In genomic region chr9:35603986-35604577, GRCh38 we compare ENCODE assay signal across 8 cellular contexts. TPM values are rescaled to one million over a fixed set of nuclear protein-coding genes. Genes with fewer than 3 reads are reported as not detected.
DNase-seq lines count a peak whose midpoint lies in the region; ATAC-seq and TF ChIP-seq lines count a peak whose summit lies in the region.

No MANE protein-coding gene starts in this region.

- H3K4me3 ChIP-seq in right atrium auricular region (peak overlapping the region; percentile 74 to 80), psoas muscle (peak overlapping the region; percentile 87), uterus (peak overlapping the region; percentile 65 to 95)

- H3K4me1 Mint-ChIP-seq in T-helper 17 cell: peaks cover 30% of the 10 kb centered on the region

- peak overlapping the region; percentile 100 for H3K4me3 Mint-ChIP-seq in T-helper 17 cell

- H3K4me1 ChIP-seq in right atrium auricular region (peaks cover 0 to 26% of the 10 kb centered on the region in 2 donors), psoas muscle (peaks cover 37% of the 10 kb centered on the region), uterus (no peaks in the 10 kb centered on the region)

- H3K9me3 ChIP-seq in T-helper 17 cell (ENCODE audit: control insufficient read depth, low read length, poor library complexity, severe bottlenecking): no peaks in the 10 kb centered on the region
- no peaks in the 10 kb centered on the region for H3K9me3 ChIP-seq in right atrium auricular region
- H3K9me3 ChIP-seq in psoas muscle: no peaks in the 10 kb centered on the region
- no peaks in the 10 kb centered on the region for H3K9me3 ChIP-seq in uterus

- 0 to 1% (median 0%) methylated on average over 41 of the region's 41 CpGs for WGBS in psoas muscle, 3 donors

- ATAC-seq in HG02885 (IDR thresholded peaks at IDR 0.05; ENCODE audit: poor library complexity, unreplicated experiment) (peak; percentile 88), T-helper 17 cell (peak; percentile 91), psoas muscle (peak; percentile 88 to 94 (median 92))

- peak; percentile 61 for TF ChIP-seq POLR2A in GM15510 (IDR thresholded peaks at IDR 0.05; ENCODE audit: borderline replicate concordance, extremely low read depth, insufficient read length)
- peak; percentile 75 to 90 for TF ChIP-seq POLR2A in uterus (IDR thresholded peaks at IDR 0.05)

- DNase-seq in NCI-H1694 (lab: John Stamatoyannopoulos, UW) (peak; percentile 99), T-helper 17 cell (peak; percentile 98 to 99 (median 99)), anterior cingulate cortex (lab: John Stamatoyannopoulos, UW) (peak; percentile 89 to 100 (median 99)), right atrium auricular region (ENCODE audit: low spot score) (peak; percentile 100), psoas muscle (peak; percentile 100), uterus (peak; percentile 99)

- no peaks in the 10 kb centered on the region for H3K27me3 ChIP-seq in right atrium auricular region
- no peaks in the 10 kb centered on the region for H3K27me3 ChIP-seq in psoas muscle (ENCODE audit: insufficient read depth in 3 of 3, low read length in 2 of 3)
- no peaks in the 10 kb centered on the region for H3K27me3 ChIP-seq in uterus

- H3K27ac ChIP-seq in right atrium auricular region (peak overlapping the region; percentile 92 to 98), psoas muscle (peak overlapping the region; percentile 95), uterus (peak overlapping the region; percentile 92 to 94)

- TF ChIP-seq CTCF in right atrium auricular region (IDR thresholded peaks at IDR 0.05) (peak; percentile 90 to 97), psoas muscle (IDR thresholded peaks at IDR 0.05) (peak; percentile 97), uterus (IDR thresholded peaks at IDR 0.05) (peak; percentile 88 to 98 (median 96))

- peaks cover 19% of the 10 kb centered on the region for H3K36me3 ChIP-seq in right atrium auricular region
- H3K36me3 ChIP-seq in psoas muscle (ENCODE audit: insufficient read depth in 1 of 2, low read depth in 1 of 2): peaks cover 9 to 25% of the 10 kb centered on the region in 2 donors
- H3K36me3 ChIP-seq in uterus: no peaks in the 10 kb centered on the region

- H3K36me3 Mint-ChIP-seq in T-helper 17 cell (ENCODE audit: low read depth): peaks cover 5% of the 10 kb centered on the region

- intact Hi-C loops in psoas muscle (cut with DNase I): loop anchor here (5.0 to 10.0 kb wide), 5 partner anchors 37 to 122 kb away; no protein-coding TSS in a partner anchor
- intact Hi-C loops in uterus (cut with DNase I; ENCODE audit: low total_unique reads): no loop called here

- H3K27me3 Mint-ChIP-seq in T-helper 17 cell: no peaks in the 10 kb centered on the region

- H3K27ac Mint-ChIP-seq in T-helper 17 cell: peak overlapping the region; percentile 99

RNA-seq across cellular contexts. Expression of gene TESK1, which starts 1.0 kb away (rescaled TPM):
- total RNA-seq in T-helper 17 cell (10 to 100 TPM; 31.7 to 31.9 TPM), right atrium auricular region (10 to 100 TPM; 16.5 to 28.0 TPM), psoas muscle (10 to 100 TPM; 44.4 to 81.0 (median 56.8) TPM), uterus (10 to 100 TPM in 3 of 4 donors, 1 to 10 TPM in 1; 2.0 to 59.7 (median 15.5) TPM)
- 10 to 100 TPM; 59.4 to 73.6 (median 70.7) TPM for polyA plus RNA-seq in psoas muscle

RNA-seq across cellular contexts. Expression of gene CD72, which starts 14.1 kb away (rescaled TPM):
- total RNA-seq in T-helper 17 cell (1 to 10 TPM; 3.5 to 8.1 TPM), right atrium auricular region (1 to 10 TPM in 1 of 2 donors, under 1 TPM in 1; 0.79 to 1.3 TPM), psoas muscle (under 1 TPM; 0.57 to 0.71 (median 0.64) TPM), uterus (1 to 10 TPM in 2 of 4 donors, not detected in 2; 2.8 to 3.0 TPM)
- polyA plus RNA-seq in psoas muscle: 1 to 10 TPM in 1 of 3 donors, under 1 TPM in 2; 0.46 to 1.2 (median 0.68) TPM

RNA-seq across cellular contexts. Expression of gene SIT1, which starts 46.6 kb away (rescaled TPM):
- total RNA-seq in T-helper 17 cell (10 to 100 TPM; 33.9 to 48.9 TPM), right atrium auricular region (under 1 TPM in 1 of 2 donors, not detected in 1; 0.55 TPM), psoas muscle (under 1 TPM; 0.23 to 0.34 (median 0.28) TPM), uterus (under 1 TPM in 2 of 4 donors, not detected in 2; 0.21 to 0.51 TPM)
- polyA plus RNA-seq in psoas muscle: under 1 TPM in 2 of 3 donors, not detected in 1; 0.08 to 0.10 TPM

RNA-seq across cellular contexts. Expression of gene RMRP, which starts 53.7 kb away (rescaled TPM):
- over 10,000 TPM in 1 of 2 donors, 1,000 to 10,000 TPM in 1; 7,466 to 10,512 TPM for total RNA-seq in T-helper 17 cell
- total RNA-seq in right atrium auricular region: 100 to 1,000 TPM in 1 of 2 donors, not detected in 1; 431 TPM
- total RNA-seq in psoas muscle: over 10,000 TPM in 1 of 4 donors, 1,000 to 10,000 TPM in 3; 3,787 to 10,280 (median 6,744) TPM
- polyA plus RNA-seq in psoas muscle: 10 to 100 TPM in 1 of 3 donors, not detected in 2; 26.8 TPM
- over 10,000 TPM in 2 of 4 donors, 1,000 to 10,000 TPM in 2; 2,632 to 57,722 (median 9,015) TPM for total RNA-seq in uterus

RNA-seq across cellular contexts. Expression of gene CCDC107, which starts 54.0 kb away (rescaled TPM):
- total RNA-seq in T-helper 17 cell (10 to 100 TPM; 27.7 to 35.2 TPM), right atrium auricular region (10 to 100 TPM; 38.5 to 64.3 TPM), psoas muscle (10 to 100 TPM; 15.4 to 39.4 (median 27.5) TPM), uterus (100 to 1,000 TPM in 1 of 4 donors, 10 to 100 TPM in 2, 1 to 10 TPM in 1; 9.0 to 120 (median 32.1) TPM)
- 10 to 100 TPM; 21.5 to 49.4 (median 36.3) TPM for polyA plus RNA-seq in psoas muscle

Comparison
In these comparisons a context has a peak if more than half of its experiments do, and no peak if none do; other contexts are left out.
1. Peak in every context shown above with its lines: DNase-seq, ATAC-seq, H3K4me3 ChIP-seq and H3K27ac ChIP-seq.
2. RNA of gene SIT1, which starts 46.6 kb away (total RNA-seq): 33.9 to 48.9 TPM in T-helper 17 cell; 0.55 TPM in right atrium auricular region, 0.23 to 0.34 TPM in psoas muscle and 0.21 to 0.51 TPM in uterus; every median in the first group is over 10 times any median in the second.